16 cellular contexts compared by ENCODE assay signal in the genomic region with DNA sequence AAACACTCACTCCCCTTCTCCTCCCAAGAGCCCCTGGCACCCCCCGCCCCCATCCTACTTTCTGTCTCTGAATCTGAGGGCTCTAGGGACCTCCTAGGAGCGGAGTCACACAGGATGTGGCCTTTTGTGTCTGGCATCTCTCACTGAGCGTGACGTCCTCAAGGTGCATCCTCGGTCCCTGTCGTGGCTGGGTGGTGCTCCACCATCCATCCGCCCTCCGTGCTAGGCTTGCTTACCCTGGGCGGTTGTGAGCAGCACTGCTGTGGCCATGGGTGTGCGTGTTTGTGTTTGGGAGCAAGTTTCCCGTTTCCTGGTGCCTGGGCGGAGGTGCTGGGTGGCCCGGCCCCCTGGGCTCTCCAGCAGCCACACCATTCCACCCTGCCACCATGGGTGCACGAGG. TPM values are rescaled to one million over a fixed set of nuclear protein-coding genes. Genes with fewer than 3 reads are reported as not detected.
DNase-seq lines count a peak whose midpoint lies in the region; ATAC-seq lines count a peak whose summit lies in the region.
"Had no signal": no experiment of that assay in that cellular context is flagged by ENCODE, and none has a peak within 500 bp of the region (broad histone marks: within the 10 kb centered on the region; RNA-seq: fewer than 3 reads in every experiment).

No MANE protein-coding gene starts in this region.

- peaks cover 17 to 25% (median 18%) of the 10 kb centered on the region in 3 donors for H3K4me1 Mint-ChIP-seq in IgD-negative memory B cell
- H3K4me1 Mint-ChIP-seq in effector memory CD8-positive, alpha-beta T cell (ENCODE audit: low read depth in 2 of 2): peaks cover 6 to 7% of the 10 kb centered on the region in 2 donors
- H3K4me1 Mint-ChIP-seq in stimulated activated naive CD8-positive, alpha-beta T cell treated with anti-CD3 and anti-CD28 coated beads, Interleukin-15, amount 100 ng/mL, for 72 hours: peaks cover 22% of the 10 kb centered on the region
- H3K4me1 Mint-ChIP-seq: activated CD4-positive, alpha-beta T cell treated with anti-CD3 and anti-CD28 coated beads for 36 hours had no signal

- peaks cover 4% of the 10 kb centered on the region for H3K36me3 Mint-ChIP-seq in IgD-negative memory B cell
- peaks cover 20% of the 10 kb centered on the region for H3K36me3 Mint-ChIP-seq in effector memory CD8-positive, alpha-beta T cell (ENCODE audit: insufficient read depth)

- H3K9me3 Mint-ChIP-seq in IgD-negative memory B cell: no peaks in the 10 kb centered on the region
- H3K9me3 Mint-ChIP-seq in effector memory CD8-positive, alpha-beta T cell: no peaks in the 10 kb centered on the region
- no peaks in the 10 kb centered on the region for H3K9me3 Mint-ChIP-seq in stimulated activated naive CD8-positive, alpha-beta T cell treated with anti-CD3 and anti-CD28 coated beads, Interleukin-15, amount 100 ng/mL, for 72 hours

- peak; percentile 95 for ATAC-seq in effector memory CD8-positive, alpha-beta T cell (replicated peaks)
- peak; percentile 41 for ATAC-seq in stimulated activated naive CD8-positive, alpha-beta T cell treated with anti-CD3 and anti-CD28 coated beads, Interleukin-15, amount 100 ng/mL, for 72 hours
- ATAC-seq: activated CD4-positive, alpha-beta T cell treated with anti-CD3 and anti-CD28 coated beads for 36 hours; HCT116; heart left ventricle; left colon had no signal

- no peaks in the 10 kb centered on the region for H3K27me3 Mint-ChIP-seq in IgD-negative memory B cell
- H3K27me3 Mint-ChIP-seq in effector memory CD8-positive, alpha-beta T cell: no peaks in the 10 kb centered on the region
- no peaks in the 10 kb centered on the region for H3K27me3 Mint-ChIP-seq in stimulated activated naive CD8-positive, alpha-beta T cell treated with anti-CD3 and anti-CD28 coated beads, Interleukin-15, amount 100 ng/mL, for 72 hours
- H3K27me3 Mint-ChIP-seq: activated CD4-positive, alpha-beta T cell treated with anti-CD3 and anti-CD28 coated beads for 36 hours had no signal

- peak overlapping the region; percentile 58 to 92 (median 92) for H3K4me3 Mint-ChIP-seq in IgD-negative memory B cell
- peak overlapping the region in 1 of 2 donors; percentile 65 for H3K4me3 Mint-ChIP-seq in effector memory CD8-positive, alpha-beta T cell
- no peak overlapping the region for H3K4me3 Mint-ChIP-seq in stimulated activated naive CD8-positive, alpha-beta T cell treated with anti-CD3 and anti-CD28 coated beads, Interleukin-15, amount 100 ng/mL, for 72 hours
- H3K4me3 Mint-ChIP-seq: activated CD4-positive, alpha-beta T cell treated with anti-CD3 and anti-CD28 coated beads for 36 hours had no signal

- H3K27ac Mint-ChIP-seq in IgD-negative memory B cell: peak overlapping the region; percentile 97 to 99 (median 99)
- peak overlapping the region; percentile 91 to 97 for H3K27ac Mint-ChIP-seq in effector memory CD8-positive, alpha-beta T cell
- peak overlapping the region in 1 of 2 donors; percentile 37 for H3K27ac Mint-ChIP-seq in stimulated activated naive CD8-positive, alpha-beta T cell treated with anti-CD3 and anti-CD28 coated beads, Interleukin-15, amount 100 ng/mL, for 72 hours
- H3K27ac Mint-ChIP-seq: activated CD4-positive, alpha-beta T cell treated with anti-CD3 and anti-CD28 coated beads for 36 hours had no signal

- DNase-seq in activated CD8-positive, alpha-beta memory T cell treated with anti-CD3 and anti-CD28 coated beads, Interleukin-2, amount 50 U/mL, for 4 hours: peak; percentile 37
- no peak for DNase-seq in activated CD8-positive, alpha-beta memory T cell treated with anti-CD3 and anti-CD28 coated beads for 24 hours
- peak; percentile 17 to 66 (median 31) for DNase-seq in effector memory CD8-positive, alpha-beta T cell
- no peak for DNase-seq in stimulated activated naive CD8-positive, alpha-beta T cell treated with anti-CD3 and anti-CD28 coated beads, Interleukin-15, amount 100 ng/mL, for 72 hours
- no peak for DNase-seq in NCI-H1092 (lab: John Stamatoyannopoulos, UW)
- DNase-seq in activated CD4-positive, CD25-positive, alpha-beta regulatory T cell treated with anti-CD3 and anti-CD28 coated beads, Interleukin-2, amount 50 U/mL, for 72 hours: no peak
- no peak for DNase-seq in NCI-H2029 treated with DMSO at 0.1 percent for 48 hours (lab: John Stamatoyannopoulos, UW)
- DNase-seq: activated CD4-positive, alpha-beta T cell treated with anti-CD3 and anti-CD28 coated beads for 36 hours; heart left ventricle; KBM-7; left colon; NCI-H2029; tibial artery had no signal

RNA-seq across cellular contexts. Expression of a gene that starts 12.2 kb away (rescaled TPM):
- polyA plus RNA-seq in IgD-negative memory B cell: 163 TPM

RNA-seq across cellular contexts. Expression of a gene that starts 12.7 kb away (rescaled TPM):
- 37.8 TPM for polyA plus RNA-seq in IgD-negative memory B cell

RNA-seq across cellular contexts. Expression of a gene that starts 25.2 kb away (rescaled TPM):
- 0.15 TPM for polyA plus RNA-seq in IgD-negative memory B cell

RNA-seq across cellular contexts. Expression of a gene that starts 32.3 kb away (rescaled TPM):
- 4.3 TPM for polyA plus RNA-seq in IgD-negative memory B cell

RNA-seq across cellular contexts. Expression of a gene that starts 58.0 kb away (rescaled TPM):
- polyA plus RNA-seq in IgD-negative memory B cell: 0.26 TPM
- polyA plus RNA-seq: neural cell had no signal

Comparison
In these comparisons a context has a peak if more than half of its experiments do, and no peak if none do; other contexts are left out.
1. DNase-seq: peak in activated CD8-positive, alpha-beta memory T cell treated with anti-CD3 and anti-CD28 coated beads, Interleukin-2, amount 50 U/mL, for 4 hours (single experiment) and effector memory CD8-positive, alpha-beta T cell (3 of 3); none in activated CD8-positive, alpha-beta memory T cell treated with anti-CD3 and anti-CD28 coated beads for 24 hours (single experiment), stimulated activated naive CD8-positive, alpha-beta T cell treated with anti-CD3 and anti-CD28 coated beads, Interleukin-15, amount 100 ng/mL, for 72 hours (0 of 2), NCI-H1092 (single experiment), activated CD4-positive, CD25-positive, alpha-beta regulatory T cell treated with anti-CD3 and anti-CD28 coated beads, Interleukin-2, amount 50 U/mL, for 72 hours (single experiment) and NCI-H2029 treated with DMSO at 0.1 percent for 48 hours (single experiment).
2. H3K4me3 Mint-ChIP-seq: peak in IgD-negative memory B cell (4 of 4); none in stimulated activated naive CD8-positive, alpha-beta T cell treated with anti-CD3 and anti-CD28 coated beads, Interleukin-15, amount 100 ng/mL, for 72 hours (0 of 2).